In the genomic region with DNA sequence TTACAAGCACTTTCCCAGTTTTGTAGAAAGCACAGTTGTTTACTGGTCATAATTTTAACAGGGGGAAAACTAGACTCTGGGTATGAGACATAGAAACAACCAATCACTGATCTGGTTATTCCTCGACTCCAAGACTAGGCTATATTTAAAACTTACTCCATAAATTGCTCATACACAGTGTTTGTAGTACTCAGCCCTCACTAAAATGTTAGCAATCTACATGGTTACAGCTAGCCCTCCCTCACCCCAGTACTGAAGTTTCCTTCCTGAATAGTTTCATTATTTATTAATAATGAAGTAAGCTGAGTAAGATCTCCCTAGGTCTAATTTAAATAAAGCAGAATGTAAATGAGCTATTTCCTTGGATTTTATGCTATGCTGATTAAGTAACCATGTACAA, we compare ENCODE assay signal across 28 cellular contexts.
DNase-seq lines count a peak whose midpoint lies in the region; ATAC-seq and TF ChIP-seq lines count a peak whose summit lies in the region.
"Had no signal": no experiment of that assay in that cellular context is flagged by ENCODE, and none has a peak within 500 bp of the region (broad histone marks: within the 10 kb centered on the region; RNA-seq: fewer than 3 reads in every experiment).

No MANE protein-coding gene starts in this region.

- H3K9me3 Mint-ChIP-seq in chondrocyte (ENCODE audit: low read depth): peaks cover 20% of the 10 kb centered on the region
- H3K9me3 Mint-ChIP-seq: activated naive CD8-positive, alpha-beta T cell treated with anti-CD3 and anti-CD28 coated beads, Interleukin-2, amount 10 ng/mL, durations not matched to agents 7 days and 5 days; stimulated activated naive B cell treated with anti-CD40 and anti-IgM and Interleukin-4, amounts not matched to agents 10 μg/mL and 1 μg/mL and 100 μg/mL, for 72 hours had no signal

- H3K79me2 ChIP-seq in mammary epithelial cell (ENCODE audit: insufficient read depth, low read length) (peaks cover 34% of the 10 kb centered on the region), MM.1S (ENCODE audit: low read length) (no peaks in the 10 kb centered on the region)

- DNase-seq in breast epithelium (ENCODE audit: low spot score in 2 of 2) (no peak), mammary epithelial cell (no peak), chondrocyte (ENCODE audit: low spot score) (no peak), lung microvascular endothelial cell (ENCODE audit: low read depth in 2 of 2) (peak; percentile 38 to 83), NCI-H187 (lab: John Stamatoyannopoulos, UW) (no peak), MM.1S (no peak), RWPE1 (ENCODE audit: low spot score) (no peak)
- DNase-seq: activated CD4-positive, alpha-beta T cell treated with anti-CD3 and anti-CD28 coated beads for 48 hours; activated CD8-positive, alpha-beta memory T cell treated with anti-CD3 and anti-CD28 coated beads for 24 hours; activated gamma-delta T cell; activated naive CD8-positive, alpha-beta T cell treated with anti-CD3 and anti-CD28 coated beads, Interleukin-2, amount 10 ng/mL, durations not matched to agents 7 days and 5 days; caudate nucleus; CD8-positive, alpha-beta memory T cell; DMS153; H7; KBM-7; NCI-H1417 treated with DMSO at 0.1 percent for 48 hours; NCI-H2081 treated with DMSO at 0.1 percent for 48 hours; NCI-H774; sigmoid colon; stimulated activated CD4-positive, alpha-beta T cell treated with anti-CD3 and anti-CD28 coated beads, Interleukin-15, amount 100 ng/mL, for 24 hours; stimulated activated naive B cell treated with anti-CD40 and anti-IgM and Interleukin-4, amounts not matched to agents 10 μg/mL and 1 μg/mL and 100 μg/mL, for 72 hours; T-helper 2 cell; upper lobe of right lung had no signal

- H2AFZ ChIP-seq in mammary epithelial cell (ENCODE audit: low read depth, low read length): no peak overlapping the region
- H2AFZ ChIP-seq in MM.1S (ENCODE audit: low read length): no peak overlapping the region

- no peak for ATAC-seq in HG03196 (IDR thresholded peaks at IDR 0.05; ENCODE audit: unreplicated experiment)
- ATAC-seq: stimulated activated naive B cell treated with anti-CD40 and anti-IgM and Interleukin-4, amounts not matched to agents 10 μg/mL and 1 μg/mL and 100 μg/mL, for 72 hours; upper lobe of right lung had no signal

- BruUV-seq in mammary epithelial cell (replicated peaks; lab: Mats Ljungman, UMichigan): no TSS peak

- H3K27me3 Mint-ChIP-seq in chondrocyte (ENCODE audit: low read depth): no peaks in the 10 kb centered on the region

- intact Hi-C loops in breast epithelium (cut with DNase I; ENCODE audit: low total_unique reads) (no loop called here), mammary epithelial cell (cut with micrococcal nuclease) (loop anchor here (10.0 kb wide), 1 partner anchor 386 kb away; no protein-coding TSS in a partner anchor)

- H3K4me2 ChIP-seq in mammary epithelial cell (ENCODE audit: insufficient read depth, low read depth, low read length) (no peak overlapping the region), MM.1S (ENCODE audit: low read depth, low read length) (no peak overlapping the region)

- in situ Hi-C loops in mammary epithelial cell (cut with MboI; ENCODE audit: low sequenced_read_pairs in 2 of 2): no loop called here

- H3K36me3 ChIP-seq in breast epithelium (no peaks in the 10 kb centered on the region), mammary epithelial cell (ENCODE audit: insufficient read depth, low read length) (peaks cover 8% of the 10 kb centered on the region), MM.1S (replicated peaks; ENCODE audit: insufficient read depth, low read length) (no peaks in the 10 kb centered on the region)
- H3K36me3 ChIP-seq: sigmoid colon, upper lobe of right lung had no signal

- no peak for TF ChIP-seq POLR2A in breast epithelium (IDR thresholded peaks at IDR 0.05)

- CTCF ChIA-PET in mammary epithelial cell (lab: Charles Lee; ENCODE audit: low non-redundant PET): no interaction called here
- CTCF ChIA-PET in RWPE1 (lab: Yijun Ruan, JAX): interaction anchor here (0.6 kb wide), 1 partner anchor 647 kb away, joined by 3 read pairs; no protein-coding TSS in a partner anchor

- H3K9ac ChIP-seq in mammary epithelial cell (ENCODE audit: insufficient read depth, low read length) (no peak overlapping the region), MM.1S (ENCODE audit: low read length) (no peak overlapping the region)

- H3K9me2 ChIP-seq in MM.1S (replicated peaks; ENCODE audit: insufficient read depth, low read length): no peaks in the 10 kb centered on the region

- H3K4me1 Mint-ChIP-seq in chondrocyte (ENCODE audit: low read depth): peaks cover 61% of the 10 kb centered on the region
- H3K4me1 Mint-ChIP-seq: activated naive CD8-positive, alpha-beta T cell treated with anti-CD3 and anti-CD28 coated beads, Interleukin-2, amount 10 ng/mL, durations not matched to agents 7 days and 5 days; B cell; CD8-positive, alpha-beta memory T cell; stimulated activated naive B cell treated with anti-CD40 and anti-IgM and Interleukin-4, amounts not matched to agents 10 μg/mL and 1 μg/mL and 100 μg/mL, for 72 hours had no signal

- H3K27ac Mint-ChIP-seq in chondrocyte (ENCODE audit: unreplicated experiment): peak overlapping the region; percentile 46
- H3K27ac Mint-ChIP-seq: activated naive CD8-positive, alpha-beta T cell treated with anti-CD3 and anti-CD28 coated beads, Interleukin-2, amount 10 ng/mL, durations not matched to agents 7 days and 5 days; B cell; CD8-positive, alpha-beta memory T cell; stimulated activated naive B cell treated with anti-CD40 and anti-IgM and Interleukin-4, amounts not matched to agents 10 μg/mL and 1 μg/mL and 100 μg/mL, for 72 hours had no signal

- no peaks in the 10 kb centered on the region for H3K9me3 ChIP-seq in breast epithelium
- H3K9me3 ChIP-seq in mammary epithelial cell (replicated peaks; ENCODE audit: insufficient read depth, low read length): no peaks in the 10 kb centered on the region
- H3K9me3 ChIP-seq in MM.1S (replicated peaks; ENCODE audit: insufficient read depth, low read length): no peaks in the 10 kb centered on the region
- H3K9me3 ChIP-seq: sigmoid colon, upper lobe of right lung had no signal

- no peak for TF ChIP-seq CTCF in breast epithelium (IDR thresholded peaks at IDR 0.05)
- no peak for TF ChIP-seq CTCF in mammary epithelial cell (conservative IDR thresholded peaks at IDR 0.05 in 1 of 2, IDR thresholded peaks at IDR 0.05 in 1 of 2; ENCODE audit: extremely low read depth in 1 of 2, insufficient read depth in 1 of 2, low read depth in 1 of 2, low read length in 2 of 2)
- no peak for TF ChIP-seq CTCF in chondrocyte (IDR thresholded peaks at IDR 0.05)
- no peak for TF ChIP-seq CTCF in MM.1S (IDR thresholded peaks at IDR 0.05; ENCODE audit: low read length)
- TF ChIP-seq CTCF in RWPE1 (conservative IDR thresholded peaks at IDR 0.05; ENCODE audit: low read depth): no peak

- H3K27ac ChIP-seq in breast epithelium: peak overlapping the region; percentile 25
- H3K27ac ChIP-seq in mammary epithelial cell (ENCODE audit: insufficient read depth, low read depth, low read length): no peak overlapping the region
- no peak overlapping the region for H3K27ac ChIP-seq in MM.1S (ENCODE audit: low read length)
- no peak overlapping the region for H3K27ac ChIP-seq in RWPE1
- H3K27ac ChIP-seq: 22Rv1, upper lobe of right lung had no signal

- no peaks in the 10 kb centered on the region for H3K27me3 ChIP-seq in breast epithelium
- no peaks in the 10 kb centered on the region for H3K27me3 ChIP-seq in mammary epithelial cell (ENCODE audit: insufficient read depth, low read length)
- H3K27me3 ChIP-seq in MM.1S (replicated peaks; ENCODE audit: insufficient read depth, low read length): no peaks in the 10 kb centered on the region
- H3K27me3 ChIP-seq: sigmoid colon, upper lobe of right lung had no signal

- H3K4me1 ChIP-seq in breast epithelium: peaks cover 6 to 7% of the 10 kb centered on the region in 2 donors
- H3K4me1 ChIP-seq in mammary epithelial cell (ENCODE audit: insufficient read depth, low read length): peaks cover 27% of the 10 kb centered on the region
- no peaks in the 10 kb centered on the region for H3K4me1 ChIP-seq in MM.1S (ENCODE audit: low read length)

- H3K4me3 Mint-ChIP-seq in chondrocyte (ENCODE audit: unreplicated experiment): no peak overlapping the region
- H3K4me3 Mint-ChIP-seq: activated naive CD8-positive, alpha-beta T cell treated with anti-CD3 and anti-CD28 coated beads, Interleukin-2, amount 10 ng/mL, durations not matched to agents 7 days and 5 days; B cell; CD8-positive, alpha-beta memory T cell; stimulated activated naive B cell treated with anti-CD40 and anti-IgM and Interleukin-4, amounts not matched to agents 10 μg/mL and 1 μg/mL and 100 μg/mL, for 72 hours had no signal

- H3F3A ChIP-seq in MM.1S (ENCODE audit: insufficient read depth, low read length): no peaks in the 10 kb centered on the region

- POLR2A ChIA-PET in RWPE1 (lab: Yijun Ruan, JAX; ENCODE audit: low non-redundant PET): no interaction called here

- H4K20me1 ChIP-seq in mammary epithelial cell (ENCODE audit: insufficient read depth, low read length) (no peaks in the 10 kb centered on the region), MM.1S (ENCODE audit: insufficient read depth, low read length) (no peaks in the 10 kb centered on the region)

- no peak overlapping the region for H3K4me3 ChIP-seq in breast epithelium
- H3K4me3 ChIP-seq in mammary epithelial cell (replicated peaks in 1 of 3; ENCODE audit: insufficient read depth in 1 of 3, low read depth in 2 of 3, low read length in 3 of 3): no peak overlapping the region
- H3K4me3 ChIP-seq in MM.1S (ENCODE audit: low read length): no peak overlapping the region
- H3K4me3 ChIP-seq: lung, sigmoid colon, upper lobe of right lung had no signal

- 100% methylated on average over 1 of the region's 1 CpG for WGBS in mammary epithelial cell (ENCODE audit: low coverage, missing lambda C conversion rate)

- dilution Hi-C loops in mammary epithelial cell (cut with HindIII; ENCODE audit: low sequenced_read_pairs): no loop called here

- H3K36me3 Mint-ChIP-seq in chondrocyte (ENCODE audit: low read depth): no peaks in the 10 kb centered on the region
- H3K36me3 Mint-ChIP-seq: activated naive CD8-positive, alpha-beta T cell treated with anti-CD3 and anti-CD28 coated beads, Interleukin-2, amount 10 ng/mL, durations not matched to agents 7 days and 5 days; CD8-positive, alpha-beta memory T cell; stimulated activated naive B cell treated with anti-CD40 and anti-IgM and Interleukin-4, amounts not matched to agents 10 μg/mL and 1 μg/mL and 100 μg/mL, for 72 hours had no signal

Comparison
In these comparisons a context has a peak if more than half of its experiments do, and no peak if none do; other contexts are left out.
1. H3K27ac ChIP-seq: peak in breast epithelium (2 of 2); none in mammary epithelial cell (single experiment), MM.1S (single experiment) and RWPE1 (single experiment).
2. DNase-seq: peak in lung microvascular endothelial cell (2 of 2); none in breast epithelium (0 of 2), mammary epithelial cell (single experiment), chondrocyte (single experiment), NCI-H187 (0 of 2), MM.1S (single experiment) and RWPE1 (single experiment).